24 cellular contexts compared by ENCODE assay signal in the genomic region with DNA sequence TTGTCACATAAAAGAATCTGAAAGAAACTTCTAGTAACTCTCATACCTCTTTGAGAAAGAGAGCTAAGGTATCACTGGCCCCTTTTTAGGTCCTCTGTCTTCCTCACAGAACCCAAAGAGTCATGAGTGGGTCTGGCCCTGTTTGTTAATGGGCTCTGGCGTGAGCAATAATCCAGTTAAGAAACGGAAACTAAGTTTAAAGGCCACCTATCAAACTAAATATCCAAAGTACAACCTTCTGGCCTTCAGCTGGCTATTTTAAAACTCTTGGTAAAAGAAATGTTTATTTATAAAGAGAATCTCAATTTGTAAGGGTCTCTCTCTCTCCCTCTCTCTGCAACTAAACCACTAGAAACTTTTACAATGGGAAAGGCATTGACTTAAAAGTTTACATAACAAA.
DNase-seq lines count a peak whose midpoint lies in the region; ATAC-seq, FAIRE-seq and TF ChIP-seq lines count a peak whose summit lies in the region.
"Had no signal": no experiment of that assay in that cellular context is flagged by ENCODE, and none has a peak within 500 bp of the region (broad histone marks: within the 10 kb centered on the region; RNA-seq: fewer than 3 reads in every experiment).

No MANE protein-coding gene starts in this region.

- H3K4me1 ChIP-seq in liver (ENCODE audit: control insufficient read depth in 4 of 4, insufficient read depth in 4 of 4, low read length in 3 of 4) = peaks cover 0 to 7% (median 2%) of the 10 kb centered on the region in 4 donors
- no peaks in the 10 kb centered on the region for H3K4me1 ChIP-seq in HepG2 (ENCODE audit: insufficient read depth, low read length)
- H3K4me1 ChIP-seq in CD8-positive, alpha-beta T cell (ENCODE audit: insufficient read depth, low read length) = no peaks in the 10 kb centered on the region

- H3K4me3 Mint-ChIP-seq in CD8-positive, alpha-beta T cell = no peak overlapping the region
- H3K4me3 Mint-ChIP-seq: T-helper 1 cell treated with Interleukin-12 subunit alpha and Interleukin-12 subunit beta and Interleukin-4 antibody, amounts not matched to agents 30 μg/mL and 1 μg/mL, for 36 hours had no signal

- no peak for ATAC-seq in HepG2
- ATAC-seq in left lobe of liver = peak; percentile 95
- ATAC-seq in CD8-positive, alpha-beta T cell = no peak
- ATAC-seq in HG03280 (IDR thresholded peaks at IDR 0.05; ENCODE audit: unreplicated experiment) = no peak
- ATAC-seq: HCT116 had no signal

- intact Hi-C loops in HepG2 (cut with micrococcal nuclease; ENCODE audit: unreplicated experiment) = no loop called here
- intact Hi-C loops in CD8-positive, alpha-beta T cell (cut with DNase I, micrococcal nuclease) = no loop called here

- H4K20me1 ChIP-seq in HepG2 (ENCODE audit: insufficient read depth, low read length) = no peaks in the 10 kb centered on the region

- H3K4me3 ChIP-seq in liver (ENCODE audit: low read depth in 1 of 3, low read length in 3 of 3) (no peak overlapping the region), HepG2 (replicated peaks in 1 of 3; ENCODE audit: insufficient read depth in 1 of 3, low read depth in 2 of 3, low read length in 3 of 3) (no peak overlapping the region), SK-N-MC (peak overlapping the region; percentile 66)
- no peak overlapping the region for H3K4me3 ChIP-seq in CD8-positive, alpha-beta T cell (ENCODE audit: low read depth, low read length)

- POLR2A ChIA-PET in HepG2 (lab: Yijun Ruan, JAX) = no interaction called here
- POLR2A ChIA-PET in CD8-positive, alpha-beta T cell (lab: Charles Lee) = no interaction called here

- TF ChIP-seq RAD21 in liver (IDR thresholded peaks at IDR 0.05) = no peak
- no peak for TF ChIP-seq RAD21 in HepG2 (CRISPR knock-in tag; IDR thresholded peaks at IDR 0.05)

- DNase-seq in HepG2 (ENCODE audit: low spot score) = no peak
- DNase-seq in SK-N-MC (ENCODE audit: low read depth, low spot score) = no peak
- no peak for DNase-seq in left lobe of liver (ENCODE audit: low spot score)
- no peak for DNase-seq in activated T-cell treated with anti-CD3 and anti-CD28 coated beads, Interleukin-2, amount 50 U/mL, for 1 hour
- no peak for DNase-seq in CD8-positive, alpha-beta T cell
- DNase-seq in NCI-H69 (lab: John Stamatoyannopoulos, UW) = no peak
- DNase-seq: 8988T, AML-193, COR-L47, DMS 273 treated with DMSO at 0.1 percent for 48 hours, DMS79 treated with DMSO at 0.1 percent for 48 hours, Kasumi-1, NCI-H1417, NCI-H1694 treated with DMSO at 0.1 percent for 48 hours, NCI-H2081 treated with DMSO at 0.1 percent for 48 hours, NCI-H2171 treated with DMSO at 0.1 percent for 48 hours, NCI-H524 treated with DMSO at 0.1 percent for 48 hours, OCI-M1, Right ventricle myocardium superior had no signal

- no peak for TF ChIP-seq POLR2A in HepG2 (IDR thresholded peaks at IDR 0.05; ENCODE audit: insufficient read depth in 1 of 2, low read depth in 2 of 2, low read length in 2 of 2)

- no peak overlapping the region for H3K4me2 ChIP-seq in HepG2 (ENCODE audit: low read depth, low read length)

- H3K9ac ChIP-seq in liver (ENCODE audit: low read depth in 1 of 2, low read length in 2 of 2) (no peak overlapping the region), HepG2 (ENCODE audit: insufficient read depth, low read depth, low read length) (no peak overlapping the region), SK-N-MC (ENCODE audit: insufficient read length) (peak overlapping the region; percentile 51)

- H3K9me3 ChIP-seq in liver (ENCODE audit: control insufficient read depth in 4 of 4, low read length in 3 of 4) (peaks cover 0 to 2% (median 0%) of the 10 kb centered on the region in 4 donors), HepG2 (ENCODE audit: low read length) (0 out of 2 replicates have a peak, but pooled peaks cover 3% of the 10 kb centered on the region), SK-N-MC (ENCODE audit: low read depth, low read length) (peaks cover 15% of the 10 kb centered on the region; the same call in 1 of the 2 replicates)
- no peaks in the 10 kb centered on the region for H3K9me3 ChIP-seq in CD8-positive, alpha-beta T cell (ENCODE audit: low read length)

- no peak for FAIRE-seq in HepG2 (lab: Jason Lieb, UNC)

- CTCF ChIA-PET in HepG2 (lab: Yijun Ruan, JAX; ENCODE audit: low intra/inter-chr PET ratio, low total read pairs) = no interaction called here
- CTCF ChIA-PET in CD8-positive, alpha-beta T cell (lab: Charles Lee) = no interaction called here

- no peaks in the 10 kb centered on the region for H3K27me3 ChIP-seq in liver (ENCODE audit: control insufficient read depth in 4 of 4, insufficient read depth in 4 of 4, low read length in 3 of 4)
- no peaks in the 10 kb centered on the region for H3K27me3 ChIP-seq in HepG2 (ENCODE audit: control insufficient read depth in 1 of 2, insufficient read depth in 2 of 2, low read length in 2 of 2)
- no peaks in the 10 kb centered on the region for H3K27me3 ChIP-seq in CD8-positive, alpha-beta T cell (ENCODE audit: insufficient read depth, low read length)

- no peak overlapping the region for H2AFZ ChIP-seq in HepG2 (ENCODE audit: low read length)

- in situ Hi-C loops in HepG2 (cut with HindIII; ENCODE audit: extremely low pct_ligation_motif_present, low pct_unique_long_range_greater_than_20kb) = loop anchor here (25.0 kb wide), 1 partner anchor 598 kb away; no protein-coding TSS in a partner anchor

- 33% methylated on average over 2 of the region's 2 CpGs for WGBS in liver
- 9% methylated on average over 2 of the region's 2 CpGs for WGBS in HepG2 (ENCODE audit: low lambda C conversion rate)

- H3K4me1 Mint-ChIP-seq in CD8-positive, alpha-beta T cell (ENCODE audit: low read depth) = no peaks in the 10 kb centered on the region

- no peaks in the 10 kb centered on the region for H3K79me2 ChIP-seq in HepG2 (ENCODE audit: insufficient read depth, low read length)

- H3K27ac Mint-ChIP-seq in CD8-positive, alpha-beta T cell = no peak overlapping the region
- H3K27ac Mint-ChIP-seq: T-helper 1 cell treated with Interleukin-12 subunit alpha and Interleukin-12 subunit beta and Interleukin-4 antibody, amounts not matched to agents 30 μg/mL and 1 μg/mL, for 36 hours had no signal

- H3K27ac ChIP-seq in liver (ENCODE audit: low read depth in 1 of 2, low read length in 2 of 2) (peak overlapping the region; percentile 36 to 38), HepG2 (ENCODE audit: extremely low read length, insufficient read depth, low read length) (no peak overlapping the region), SK-N-MC (peak overlapping the region; percentile 96)
- no peak overlapping the region for H3K27ac ChIP-seq in CD8-positive, alpha-beta T cell (ENCODE audit: low read depth, low read length)
- H3K27ac ChIP-seq: HL-60 had no signal

- H3K36me3 Mint-ChIP-seq in CD8-positive, alpha-beta T cell = no peaks in the 10 kb centered on the region

- BruUV-seq in HepG2 (replicated peaks; lab: Mats Ljungman, UMichigan) = no TSS peak

- TF ChIP-seq CTCF in liver (IDR thresholded peaks at IDR 0.05; ENCODE audit: low read depth, low read length, missing input control) (no peak), HepG2 (CRISPR knock-in tag; IDR thresholded peaks at IDR 0.05) (no peak)
- no peak for TF ChIP-seq CTCF in CD8-positive, alpha-beta T cell (IDR thresholded peaks at IDR 0.05)

- no peaks in the 10 kb centered on the region for H3K36me3 ChIP-seq in liver (ENCODE audit: control insufficient read depth in 4 of 4, insufficient read depth in 3 of 4, low read depth in 1 of 4, low read length in 3 of 4)
- no peaks in the 10 kb centered on the region for H3K36me3 ChIP-seq in HepG2 (replicated peaks in 1 of 2; ENCODE audit: control insufficient read depth in 1 of 2, insufficient read depth in 2 of 2, low read length in 2 of 2)
- H3K36me3 ChIP-seq in SK-N-MC (ENCODE audit: insufficient read depth, low read length) = peaks cover 20% of the 10 kb centered on the region; the same call in 1 of the 2 replicates
- no peaks in the 10 kb centered on the region for H3K36me3 ChIP-seq in CD8-positive, alpha-beta T cell (ENCODE audit: insufficient read depth, low read length)

- H3K9me3 Mint-ChIP-seq in CD8-positive, alpha-beta T cell = peaks cover 8% of the 10 kb centered on the region

- H3K27me3 Mint-ChIP-seq in CD8-positive, alpha-beta T cell (ENCODE audit: low read depth) = no peaks in the 10 kb centered on the region

- TF ChIP-seq EP300 in HepG2 (IDR thresholded peaks at IDR 0.05; ENCODE audit: low read depth in 2 of 2, low read length in 2 of 2) (no peak), HepG2 (CRISPR knock-in tag; IDR thresholded peaks at IDR 0.05; ENCODE audit: borderline replicate concordance) (no peak)

TF ChIP-seq in liver, 16 proteins besides CTCF, POLR2A, EP300 and RAD21 (continues in another document):
- TF ChIP-seq SP1 (IDR thresholded peaks at IDR 0.05) (peak; percentile 83), HNF4A (conservative IDR thresholded peaks at IDR 0.05) (peak; percentile 87 to 90)

TF ChIP-seq in HepG2, 621 proteins besides CTCF, POLR2A, EP300 and RAD21 (continues in another document):
- TF ChIP-seq NKX3-1 (CRISPR knock-in tag; IDR thresholded peaks at IDR 0.05) (no peak), MBD4 (IDR thresholded peaks at IDR 0.05; ENCODE audit: borderline replicate concordance, low read length) (no peak), SMAD1 (CRISPR knock-in tag; IDR thresholded peaks at IDR 0.05; ENCODE audit: borderline replicate concordance, low read depth) (no peak), MLLT10 (CRISPR knock-in tag; IDR thresholded peaks at IDR 0.05) (no peak)
- TF ChIP-seq, protein P1, sequence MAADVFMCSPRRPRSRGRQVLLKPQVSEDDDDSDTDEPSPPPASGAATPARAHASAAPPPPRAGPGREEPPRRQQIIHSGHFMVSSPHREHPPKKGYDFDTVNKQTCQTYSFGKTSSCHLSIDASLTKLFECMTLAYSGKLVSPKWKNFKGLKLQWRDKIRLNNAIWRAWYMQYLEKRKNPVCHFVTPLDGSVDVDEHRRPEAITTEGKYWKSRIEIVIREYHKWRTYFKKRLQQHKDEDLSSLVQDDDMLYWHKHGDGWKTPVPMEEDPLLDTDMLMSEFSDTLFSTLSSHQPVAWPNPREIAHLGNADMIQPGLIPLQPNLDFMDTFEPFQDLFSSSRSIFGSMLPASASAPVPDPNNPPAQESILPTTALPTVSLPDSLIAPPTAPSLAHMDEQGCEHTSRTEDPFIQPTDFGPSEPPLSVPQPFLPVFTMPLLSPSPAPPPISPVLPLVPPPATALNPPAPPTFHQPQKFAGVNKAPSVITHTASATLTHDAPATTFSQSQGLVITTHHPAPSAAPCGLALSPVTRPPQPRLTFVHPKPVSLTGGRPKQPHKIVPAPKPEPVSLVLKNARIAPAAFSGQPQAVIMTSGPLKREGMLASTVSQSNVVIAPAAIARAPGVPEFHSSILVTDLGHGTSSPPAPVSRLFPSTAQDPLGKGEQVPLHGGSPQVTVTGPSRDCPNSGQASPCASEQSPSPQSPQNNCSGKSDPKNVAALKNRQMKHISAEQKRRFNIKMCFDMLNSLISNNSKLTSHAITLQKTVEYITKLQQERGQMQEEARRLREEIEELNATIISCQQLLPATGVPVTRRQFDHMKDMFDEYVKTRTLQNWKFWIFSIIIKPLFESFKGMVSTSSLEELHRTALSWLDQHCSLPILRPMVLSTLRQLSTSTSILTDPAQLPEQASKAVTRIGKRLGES (CRISPR knock-in tag; IDR thresholded peaks at IDR 0.05; ENCODE audit: borderline replicate concordance) = no peak

Comparison
In these comparisons a context has a peak if more than half of its experiments do, and no peak if none do; other contexts are left out.
1. H3K27ac ChIP-seq: peak in liver (2 of 2) and SK-N-MC (single experiment); none in HepG2 (single experiment) and CD8-positive, alpha-beta T cell (single experiment).